34 cellular contexts compared by ENCODE assay signal in genomic region chr6:41658551-41659069, GRCh38. TPM values are rescaled to one million over a fixed set of nuclear protein-coding genes. Genes with fewer than 3 reads are reported as not detected.
"Had no signal": no experiment of that assay in that cellular context is flagged by ENCODE, and none has a peak within 500 bp of the region (broad histone marks: within the 10 kb centered on the region; RNA-seq: fewer than 3 reads in every experiment).

No MANE protein-coding gene starts in this region.

- DNase-seq: activated CD4-positive, alpha-beta T cell treated with anti-CD3 and anti-CD28 coated beads, Interleukin-2, amount 10 ng/mL, durations not matched to agents 24 days and 14 days; activated CD4-positive, alpha-beta T cell treated with anti-CD3 and anti-CD28 coated beads, Interleukin-2, amount 50 U/mL, for 4 hours; activated CD8-positive, alpha-beta T cell treated with anti-CD3 and anti-CD28 coated beads for 36 hours; activated effector memory CD4-positive, alpha-beta T cell treated with anti-CD3 and anti-CD28 coated beads, Interleukin-2, amount 50 U/mL, for 16 hours; activated naive CD4-positive, alpha-beta T cell; activated naive CD8-positive, alpha-beta T cell treated with anti-CD3 and anti-CD28 coated beads, Interleukin-2, amount 50 U/mL, for 24 hours; activated T-cell treated with anti-CD3 and anti-CD28 coated beads, Interleukin-2, amount 50 U/mL, for 1 hour; activated T-cell treated with anti-CD3 and anti-CD28 coated beads, Interleukin-2, amount 50 U/mL, for 72 hours; anterior cingulate cortex; brain microvascular endothelial cell; Kasumi-1; KG1; MG63; NCI-H1048; NCI-H1105 treated with DMSO at 0.1 percent for 48 hours; NCI-H1436; NCI-H1694 treated with DMSO at 0.1 percent for 48 hours; NCI-H2029; NCI-H510A; NCI-H526; NCI-H748 treated with DMSO at 0.1 percent for 48 hours; NK-92 treated with Interleukin-12 subunit alpha and Interleukin-12 subunit beta, amount 100 ng/mL, for 24 hours; PC-3; Peyer's patch; RPMI8226; SHP77 treated with DMSO at 0.1 percent for 48 hours; SK-N-SH; T-helper 9 cell had no signal

- H3K27me3 ChIP-seq: cardiac muscle cell, MG63, Peyer's patch had no signal

- H3K36me3 ChIP-seq: brain microvascular endothelial cell, cardiac muscle cell, MG63, Peyer's patch, SJSA1 had no signal

- H3K4me1 Mint-ChIP-seq: activated CD4-positive, alpha-beta T cell treated with anti-CD3 and anti-CD28 coated beads, Interleukin-2, amount 10 ng/mL, durations not matched to agents 24 days and 14 days; activated naive CD4-positive, alpha-beta T cell treated with anti-CD3 and anti-CD28 coated beads, Interleukin-2, amount 50 U/mL, for 24 hours; activated naive CD8-positive, alpha-beta T cell treated with anti-CD3 and anti-CD28 coated beads, Interleukin-2, amount 50 U/mL, for 24 hours; activated T-helper 17 cell treated with anti-CD3 and anti-CD28 coated beads, Interleukin-2, amount 50 U/mL, for 72 hours had no signal

- H3K27ac Mint-ChIP-seq: activated CD4-positive, alpha-beta T cell treated with anti-CD3 and anti-CD28 coated beads, Interleukin-2, amount 10 ng/mL, durations not matched to agents 24 days and 14 days; activated CD8-positive, alpha-beta T cell treated with anti-CD3 and anti-CD28 coated beads for 36 hours; activated naive CD4-positive, alpha-beta T cell treated with anti-CD3 and anti-CD28 coated beads, Interleukin-2, amount 50 U/mL, for 24 hours; activated naive CD8-positive, alpha-beta T cell treated with anti-CD3 and anti-CD28 coated beads, Interleukin-2, amount 50 U/mL, for 24 hours; activated T-cell treated with anti-CD3 and anti-CD28 coated beads, Interleukin-2, amount 50 U/mL, for 72 hours; activated T-helper 17 cell treated with anti-CD3 and anti-CD28 coated beads, Interleukin-2, amount 50 U/mL, for 72 hours; T-helper 1 cell treated with Interleukin-12 subunit alpha and Interleukin-12 subunit beta and Interleukin-4 antibody, amounts not matched to agents 30 μg/mL and 1 μg/mL, for 36 hours had no signal

- H3K9me3 Mint-ChIP-seq: activated CD4-positive, alpha-beta T cell treated with anti-CD3 and anti-CD28 coated beads, Interleukin-2, amount 10 ng/mL, durations not matched to agents 24 days and 14 days; activated CD8-positive, alpha-beta T cell treated with anti-CD3 and anti-CD28 coated beads for 36 hours; activated naive CD4-positive, alpha-beta T cell treated with anti-CD3 and anti-CD28 coated beads, Interleukin-2, amount 50 U/mL, for 24 hours; activated naive CD8-positive, alpha-beta T cell treated with anti-CD3 and anti-CD28 coated beads, Interleukin-2, amount 50 U/mL, for 24 hours; activated T-cell treated with anti-CD3 and anti-CD28 coated beads, Interleukin-2, amount 50 U/mL, for 72 hours; activated T-helper 17 cell treated with anti-CD3 and anti-CD28 coated beads, Interleukin-2, amount 50 U/mL, for 72 hours; T-helper 1 cell treated with Interleukin-12 subunit alpha and Interleukin-12 subunit beta and Interleukin-4 antibody, amounts not matched to agents 30 μg/mL and 1 μg/mL, for 36 hours had no signal

- H3K9me3 ChIP-seq: MG63, Peyer's patch, SJSA1, SK-N-SH had no signal

- H3K4me1 ChIP-seq: Peyer's patch, SJSA1 had no signal

- H3K4me3 Mint-ChIP-seq: activated CD4-positive, alpha-beta T cell treated with anti-CD3 and anti-CD28 coated beads, Interleukin-2, amount 10 ng/mL, durations not matched to agents 24 days and 14 days; activated CD8-positive, alpha-beta T cell treated with anti-CD3 and anti-CD28 coated beads for 36 hours; activated naive CD4-positive, alpha-beta T cell treated with anti-CD3 and anti-CD28 coated beads, Interleukin-2, amount 50 U/mL, for 24 hours; activated naive CD8-positive, alpha-beta T cell treated with anti-CD3 and anti-CD28 coated beads, Interleukin-2, amount 50 U/mL, for 24 hours; activated T-cell treated with anti-CD3 and anti-CD28 coated beads, Interleukin-2, amount 50 U/mL, for 72 hours; activated T-helper 17 cell treated with anti-CD3 and anti-CD28 coated beads, Interleukin-2, amount 50 U/mL, for 72 hours; T-helper 1 cell treated with Interleukin-12 subunit alpha and Interleukin-12 subunit beta and Interleukin-4 antibody, amounts not matched to agents 30 μg/mL and 1 μg/mL, for 36 hours had no signal

- H3K27ac ChIP-seq: brain microvascular endothelial cell, cardiac muscle cell, Peyer's patch, SJSA1 had no signal

- ATAC-seq: activated CD8-positive, alpha-beta T cell treated with anti-CD3 and anti-CD28 coated beads for 36 hours; activated naive CD8-positive, alpha-beta T cell treated with anti-CD3 and anti-CD28 coated beads, Interleukin-2, amount 50 U/mL, for 24 hours; activated T-cell treated with anti-CD3 and anti-CD28 coated beads, Interleukin-2, amount 50 U/mL, for 72 hours; activated T-helper 17 cell treated with anti-CD3 and anti-CD28 coated beads, Interleukin-2, amount 50 U/mL, for 72 hours; PC-3 had no signal

- H3K36me3 Mint-ChIP-seq: activated naive CD4-positive, alpha-beta T cell treated with anti-CD3 and anti-CD28 coated beads, Interleukin-2, amount 50 U/mL, for 24 hours had no signal

- H3K4me3 ChIP-seq: cardiac muscle cell, MG63, Peyer's patch, SJSA1 had no signal

RNA-seq across cellular contexts. Expression of gene MDFI, which starts 20.3 kb away (rescaled TPM):
- total RNA-seq: activated CD4-positive, alpha-beta T cell treated with anti-CD3 and anti-CD28 coated beads, Interleukin-2, amount 10 ng/mL, durations not matched to agents 24 days and 14 days; activated CD8-positive, alpha-beta memory T cell treated with anti-CD3 and anti-CD28 coated beads for 36 hours; activated CD8-positive, alpha-beta T cell treated with anti-CD3 and anti-CD28 coated beads for 36 hours; activated T-cell treated with anti-CD3 and anti-CD28 coated beads, Interleukin-2, amount 50 U/mL, for 72 hours; activated T-helper 17 cell treated with anti-CD3 and anti-CD28 coated beads, Interleukin-2, amount 50 U/mL, for 72 hours; SJSA1 had no signal
